In the genomic region with DNA sequence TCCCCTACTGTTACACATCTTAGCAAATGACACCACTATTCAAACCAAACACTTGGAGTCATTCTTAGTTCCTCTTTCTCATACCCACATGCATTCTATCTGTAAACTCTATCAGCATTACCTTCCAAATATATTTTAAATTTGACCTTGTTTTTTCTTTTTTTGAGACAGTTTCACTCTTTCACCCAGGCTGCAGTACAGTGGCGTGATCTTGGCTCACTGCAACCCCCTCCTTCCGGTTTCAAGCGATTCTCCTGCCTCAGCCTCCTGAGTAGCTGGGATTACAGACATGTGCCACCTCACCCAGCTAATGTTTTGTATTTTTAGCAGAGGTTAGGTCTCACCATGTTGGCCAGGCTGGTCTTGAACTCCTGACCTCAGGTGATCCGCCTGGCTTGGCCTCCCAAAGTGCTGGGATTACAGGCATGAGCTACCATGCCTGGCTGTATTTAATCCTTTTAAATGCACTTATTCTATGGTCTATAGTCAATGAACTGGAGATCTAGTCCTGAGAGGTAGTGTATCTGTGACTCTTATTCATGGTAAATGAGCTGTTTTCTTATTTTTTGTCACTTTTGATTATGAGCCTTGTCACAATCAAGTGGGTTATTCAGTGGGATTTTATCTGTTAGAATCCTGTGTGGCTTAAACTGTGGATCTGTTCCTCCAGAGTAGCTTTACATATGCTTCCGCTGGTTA, we compare ENCODE assay signal across 9 cellular contexts.
DNase-seq lines count a peak whose midpoint lies in the region; ATAC-seq and TF ChIP-seq lines count a peak whose summit lies in the region.
"Had no signal": no experiment of that assay in that cellular context is flagged by ENCODE, and none has a peak within 500 bp of the region (broad histone marks: within the 10 kb centered on the region; RNA-seq: fewer than 3 reads in every experiment).

No MANE protein-coding gene starts in this region.

- no peak overlapping the region for H3K27ac ChIP-seq in foreskin keratinocyte

- peak; percentile 56 for ATAC-seq in GM18520 (IDR thresholded peaks at IDR 0.05; ENCODE audit: unreplicated experiment)
- peak; percentile 73 for ATAC-seq in HG02678 (IDR thresholded peaks at IDR 0.05; ENCODE audit: unreplicated experiment)
- peak; percentile 86 for ATAC-seq in memory B cell (ENCODE audit: low read depth)
- no peak for ATAC-seq in foreskin keratinocyte
- ATAC-seq: HCT116 had no signal

- H3K4me3 Mint-ChIP-seq in memory B cell: peak overlapping the region; percentile 22

- H3K27me3 ChIP-seq in foreskin keratinocyte: no peaks in the 10 kb centered on the region

- H3K27ac Mint-ChIP-seq in memory B cell: peak overlapping the region; percentile 6

- TF ChIP-seq CTCF in foreskin keratinocyte (conservative IDR thresholded peaks at IDR 0.05): no peak

- H3K27me3 Mint-ChIP-seq in memory B cell: no peaks in the 10 kb centered on the region

- H3K36me3 Mint-ChIP-seq in memory B cell: peaks cover 14% of the 10 kb centered on the region

- H3K9me3 Mint-ChIP-seq in memory B cell: no peaks in the 10 kb centered on the region

- DNase-seq in NOMO-1 treated with dmso at 0.1 percent for 144 hours (lab: John Stamatoyannopoulos, UW; ENCODE audit: unreplicated experiment) (peak; percentile 27), memory B cell (ENCODE audit: low spot score in 2 of 2) (peak in 1 of 2 donors; percentile 14), foreskin keratinocyte (no peak), dermis blood vessel endothelial cell (no peak), NCI-H2196 treated with DMSO at 0.1 percent for 48 hours (lab: John Stamatoyannopoulos, UW; ENCODE audit: unreplicated experiment) (no peak), iPS-NIHi11 (ENCODE audit: low spot score) (no peak)

- H3K4me1 ChIP-seq in foreskin keratinocyte: no peaks in the 10 kb centered on the region

- H3K4me1 Mint-ChIP-seq in memory B cell: peaks cover 32% of the 10 kb centered on the region
